8 cellular contexts compared by ENCODE assay signal in the genomic region with DNA sequence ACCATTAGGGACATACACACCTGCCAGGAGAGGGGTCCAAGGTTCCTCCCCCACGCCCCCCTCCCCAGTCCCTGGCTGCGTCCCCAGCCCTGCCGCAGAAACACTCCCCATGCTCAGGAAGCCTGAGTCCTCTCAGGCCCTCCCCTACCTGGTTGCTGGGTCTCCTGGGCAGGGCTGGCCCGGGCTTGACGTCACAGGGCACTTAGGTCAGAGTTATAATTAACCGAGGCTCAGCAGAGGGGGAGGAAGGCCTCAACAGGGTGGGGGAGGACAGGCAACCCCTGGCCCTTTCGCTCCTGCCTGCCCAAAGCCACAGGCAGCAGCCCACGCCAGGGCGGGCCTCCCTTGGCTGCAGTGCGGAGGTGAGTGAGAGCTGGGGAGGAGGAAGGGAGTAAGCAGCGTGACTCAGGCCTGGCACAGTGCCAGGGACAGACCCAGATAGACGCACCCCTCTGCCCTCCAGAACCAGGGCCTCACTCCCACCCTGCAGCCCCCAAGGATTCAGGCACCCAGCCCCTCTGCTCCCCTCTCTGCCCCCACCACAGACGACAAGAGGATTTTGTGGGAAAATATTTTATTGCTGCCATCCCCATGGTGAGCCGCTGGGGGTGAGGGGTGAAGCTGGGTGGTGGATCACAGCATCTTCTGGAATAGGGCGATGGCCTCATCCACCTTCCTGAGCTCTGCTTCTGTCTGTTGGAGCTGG. TPM values are rescaled to one million over a fixed set of nuclear protein-coding genes. Genes with fewer than 3 reads are reported as not detected.
DNase-seq lines count a peak whose midpoint lies in the region; ATAC-seq and TF ChIP-seq lines count a peak whose summit lies in the region.

A gene with protein sequence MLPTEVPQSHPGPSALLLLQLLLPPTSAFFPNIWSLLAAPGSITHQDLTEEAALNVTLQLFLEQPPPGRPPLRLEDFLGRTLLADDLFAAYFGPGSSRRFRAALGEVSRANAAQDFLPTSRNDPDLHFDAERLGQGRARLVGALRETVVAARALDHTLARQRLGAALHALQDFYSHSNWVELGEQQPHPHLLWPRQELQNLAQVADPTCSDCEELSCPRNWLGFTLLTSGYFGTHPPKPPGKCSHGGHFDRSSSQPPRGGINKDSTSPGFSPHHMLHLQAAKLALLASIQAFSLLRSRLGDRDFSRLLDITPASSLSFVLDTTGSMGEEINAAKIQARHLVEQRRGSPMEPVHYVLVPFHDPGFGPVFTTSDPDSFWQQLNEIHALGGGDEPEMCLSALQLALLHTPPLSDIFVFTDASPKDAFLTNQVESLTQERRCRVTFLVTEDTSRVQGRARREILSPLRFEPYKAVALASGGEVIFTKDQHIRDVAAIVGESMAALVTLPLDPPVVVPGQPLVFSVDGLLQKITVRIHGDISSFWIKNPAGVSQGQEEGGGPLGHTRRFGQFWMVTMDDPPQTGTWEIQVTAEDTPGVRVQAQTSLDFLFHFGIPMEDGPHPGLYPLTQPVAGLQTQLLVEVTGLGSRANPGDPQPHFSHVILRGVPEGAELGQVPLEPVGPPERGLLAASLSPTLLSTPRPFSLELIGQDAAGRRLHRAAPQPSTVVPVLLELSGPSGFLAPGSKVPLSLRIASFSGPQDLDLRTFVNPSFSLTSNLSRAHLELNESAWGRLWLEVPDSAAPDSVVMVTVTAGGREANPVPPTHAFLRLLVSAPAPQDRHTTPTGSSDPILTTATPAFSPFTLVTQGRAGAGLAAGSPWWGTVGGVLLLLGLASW (minus strand): TSS at position 368 of the 706 bp plus-strand sequence. CDS start 549 bp downstream, outside the sequence.

- peaks cover 53% of the 10 kb centered on the region for H3K4me1 ChIP-seq in BLaER1
- peaks cover 0 to 14% (median 10%) of the 10 kb centered on the region in 3 donors for H3K4me1 ChIP-seq in gastroesophageal sphincter
- H3K4me1 ChIP-seq in prostate gland (replicated peaks): no peaks in the 10 kb centered on the region

- TF ChIP-seq POLR2A in gastroesophageal sphincter (IDR thresholded peaks at IDR 0.05) (no peak), prostate gland (IDR thresholded peaks at IDR 0.05) (peak; percentile 26)

- intact Hi-C loops in prostate gland (cut with DNase I): no loop called here

- TF ChIP-seq CTCF in GM20000 (IDR thresholded peaks at IDR 0.05; ENCODE audit: extremely low read depth, missing control alignments) (no peak), gastroesophageal sphincter (IDR thresholded peaks at IDR 0.05) (no peak), prostate gland (IDR thresholded peaks at IDR 0.05) (peak in 1 of 4 experiments; percentile 10)

- no peak for TF ChIP-seq EP300 in gastroesophageal sphincter (IDR thresholded peaks at IDR 0.05)

- DNase-seq in GM20000 (ENCODE audit: low spot score): peak; percentile 93
- DNase-seq in HuH-7.5 (ENCODE audit: low spot score): peak; percentile 81
- peak; percentile 52 to 63 for DNase-seq in SHP77 (lab: John Stamatoyannopoulos, UW)
- DNase-seq in activated effector memory CD4-positive, alpha-beta T cell treated with Interleukin-2 at 50 U/mL for 16 hours: peak; percentile 44
- DNase-seq in prostate gland (ENCODE audit: low spot score): peak; percentile 42

- H3K27ac ChIP-seq in BLaER1 (peak within 1 kb of the TSS; percentile 58), gastroesophageal sphincter (peak within 1 kb of the TSS in 2 of 4 donors; percentile 7 to 53), prostate gland (peak within 1 kb of the TSS in 1 of 2 donors; percentile 15)

- peak; percentile 34 for ATAC-seq in gastroesophageal sphincter
- ATAC-seq in HG03025 (IDR thresholded peaks at IDR 0.05; ENCODE audit: low FRiP score, unreplicated experiment): no peak

- 0 out of 2 replicates have a peak within 1 kb of the TSS, but pooled peaks have one; percentile 23 for H3K9ac ChIP-seq in BLaER1

- WGBS in gastroesophageal sphincter (ENCODE audit: low coverage in 1 of 2), 2 donors: 5 to 80% methylated on average over 1 to 6 of the region's 15 CpGs
- 16% methylated on average over 15 of the region's 15 CpGs for WGBS in prostate gland

- H3K27me3 ChIP-seq in BLaER1 (no peaks in the 10 kb centered on the region), gastroesophageal sphincter (no peaks in the 10 kb centered on the region), prostate gland (replicated peaks; ENCODE audit: insufficient read depth) (no peaks in the 10 kb centered on the region)

- H4K20me1 ChIP-seq in BLaER1: peaks cover 6% of the 10 kb centered on the region; the same call in 1 of the 2 replicates

- H3K4me3 ChIP-seq in BLaER1: no peak within 1 kb of the TSS
- peak within 1 kb of the TSS in 1 of 2 donors; percentile 8 for H3K4me3 ChIP-seq in gastroesophageal sphincter
- no peak within 1 kb of the TSS for H3K4me3 ChIP-seq in prostate gland

- H3K36me3 ChIP-seq in BLaER1 (peaks cover 47% of the 10 kb centered on the region), gastroesophageal sphincter (peaks cover 0 to 43% of the 10 kb centered on the region in 2 donors), prostate gland (peaks cover 5 to 16% of the 10 kb centered on the region in 2 donors)

- no peaks in the 10 kb centered on the region for H3K9me3 ChIP-seq in BLaER1
- no peaks in the 10 kb centered on the region for H3K9me3 ChIP-seq in gastroesophageal sphincter
- no peaks in the 10 kb centered on the region for H3K9me3 ChIP-seq in prostate gland

- peak within 1 kb of the TSS; percentile 66 for H3K4me2 ChIP-seq in BLaER1

RNA-seq across cellular contexts. Expression of the gene that starts here (rescaled TPM):
- under 1 TPM; 0.12 to 0.54 (median 0.31) TPM for total RNA-seq in gastroesophageal sphincter
- total RNA-seq in prostate gland: 10 to 100 TPM in 1 of 2 donors, 1 to 10 TPM in 1; 2.7 to 13.0 TPM

Comparison
In these comparisons a context has a peak if more than half of its experiments do, and no peak if none do; other contexts are left out.
1. Peak in ATAC-seq in gastroesophageal sphincter; RNA of the gene not detected or under 1 TPM.
2. DNase-seq: peak in every context shown above with its lines; median percentile 93 in GM20000; 81 in HuH-7.5; 58 in SHP77; 44 in activated effector memory CD4-positive, alpha-beta T cell treated with Interleukin-2 at 50 U/mL for 16 hours; 42 in prostate gland.